Comparison of ENCODE assay signal across 15 cellular contexts in the genomic region with DNA sequence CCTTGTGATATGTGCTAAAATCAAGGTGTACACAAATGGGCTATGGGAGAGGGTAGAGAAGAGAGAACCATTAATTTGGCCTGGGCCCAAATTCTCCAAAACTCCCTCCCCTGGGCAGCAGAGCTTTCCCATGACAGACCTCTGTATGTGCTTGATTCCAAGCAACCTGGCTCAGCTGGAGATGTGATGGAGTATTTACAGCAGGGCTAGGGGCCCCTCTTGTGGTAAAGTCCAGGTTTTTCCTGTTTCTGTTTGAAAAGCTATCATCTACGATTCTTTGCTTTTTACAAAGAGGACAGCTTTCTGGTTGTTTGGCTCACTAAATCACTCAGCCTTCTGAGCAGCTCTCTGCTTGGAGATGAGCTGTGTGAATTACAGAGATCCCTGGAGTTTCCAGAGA. TPM values are rescaled to one million over a fixed set of nuclear protein-coding genes. Genes with fewer than 3 reads are reported as not detected.
A peak's percentile ranks its signal among the peaks of the same experiment; 100 is the strongest.
DNase-seq lines count a peak whose midpoint lies in the region; ATAC-seq and TF ChIP-seq lines count a peak whose summit lies in the region.
"Had no signal": no experiment of that assay in that cellular context is flagged by ENCODE, and none has a peak within 500 bp of the region (broad histone marks: within the 10 kb centered on the region; RNA-seq: fewer than 3 reads in every experiment).

No MANE protein-coding gene starts in this region.

- TF ChIP-seq CTCF in right lobe of liver (IDR thresholded peaks at IDR 0.05), result peak in 1 of 4 donors; percentile 2

- H3K36me3 ChIP-seq in BLaER1 treated with 17β-estradiol and CSF1 and Interleukin-3, amounts not matched to agents 10 nM and 100 nM, result peaks cover 0 to 9% (median 0%) of the 10 kb centered on the region in 11 experiments; a peak in 5 of 22 replicates
- no peaks in the 10 kb centered on the region for H3K36me3 ChIP-seq in adipocyte (ENCODE audit: control insufficient read depth, insufficient read depth, low read length, severe bottlenecking)
- H3K36me3 ChIP-seq in right lobe of liver, result no peaks in the 10 kb centered on the region
- H3K36me3 ChIP-seq: thoracic aorta had no signal

- no peak overlapping the region for H3K27ac Mint-ChIP-seq in activated CD8-positive, alpha-beta T cell treated with anti-CD3 and anti-CD28 coated beads, Interleukin-2, amount 10 ng/mL, durations not matched to agents 7 days and 5 days
- H3K27ac Mint-ChIP-seq: activated B cell treated with CpG ODN at 0.5 μM for 24 hours; activated T-helper 2 cell treated with anti-CD3 and anti-CD28 coated beads, Interferon-gamma antibody, Interleukin-2, Interleukin-4, amounts not matched to agents 10 μg/mL and 5 μg/mL and 100 μg/mL, durations not matched to agents 14 hours and 24 hours and 36 hours; CD4-positive, alpha-beta T cell had no signal

- 0 out of 22 replicates have a peak, but pooled peaks cover 0 to 5% (median 0%) of the 10 kb centered on the region in 11 experiments for H4K20me1 ChIP-seq in BLaER1 treated with 17β-estradiol and CSF1 and Interleukin-3, amounts not matched to agents 10 nM and 100 nM

- CTCF ChIA-PET in activated CD8-positive, alpha-beta T cell treated with anti-CD3 and anti-CD28 coated beads, Interleukin-2, amount 10 ng/mL, durations not matched to agents 7 days and 5 days (lab: Charles Lee), result interaction anchor here (0.6 kb wide), 1 partner anchor 231 kb away, joined by 3 read pairs; no protein-coding TSS in a partner anchor

- no peaks in the 10 kb centered on the region for H3K4me1 Mint-ChIP-seq in activated CD8-positive, alpha-beta T cell treated with anti-CD3 and anti-CD28 coated beads, Interleukin-2, amount 10 ng/mL, durations not matched to agents 7 days and 5 days (ENCODE audit: low read depth)
- H3K4me1 Mint-ChIP-seq: IgD-negative memory B cell had no signal

- H3K4me3 ChIP-seq in BLaER1 treated with 17β-estradiol and CSF1 and Interleukin-3, amounts not matched to agents 10 nM and 100 nM, result no peak overlapping the region
- H3K4me3 ChIP-seq in adipocyte (ENCODE audit: low read length) (no peak overlapping the region), right lobe of liver (no peak overlapping the region)
- H3K4me3 ChIP-seq: thoracic aorta had no signal

- H3K9me3 Mint-ChIP-seq in activated CD8-positive, alpha-beta T cell treated with anti-CD3 and anti-CD28 coated beads, Interleukin-2, amount 10 ng/mL, durations not matched to agents 7 days and 5 days (ENCODE audit: insufficient read depth), result no peaks in the 10 kb centered on the region
- H3K9me3 Mint-ChIP-seq: activated B cell treated with CpG ODN at 0.5 μM for 24 hours; activated T-helper 2 cell treated with anti-CD3 and anti-CD28 coated beads, Interferon-gamma antibody, Interleukin-2, Interleukin-4, amounts not matched to agents 10 μg/mL and 5 μg/mL and 100 μg/mL, durations not matched to agents 14 hours and 24 hours and 36 hours; CD4-positive, alpha-beta T cell; IgD-negative memory B cell; neural crest cell had no signal

- no peak overlapping the region for H3K4me3 Mint-ChIP-seq in activated CD8-positive, alpha-beta T cell treated with anti-CD3 and anti-CD28 coated beads, Interleukin-2, amount 10 ng/mL, durations not matched to agents 7 days and 5 days
- H3K4me3 Mint-ChIP-seq: activated B cell treated with CpG ODN at 0.5 μM for 24 hours; CD4-positive, alpha-beta T cell; IgD-negative memory B cell; neural crest cell had no signal

- no peak for TF ChIP-seq POLR2A in right lobe of liver (IDR thresholded peaks at IDR 0.05)

- POLR2A ChIA-PET in activated CD8-positive, alpha-beta T cell treated with anti-CD3 and anti-CD28 coated beads, Interleukin-2, amount 10 ng/mL, durations not matched to agents 7 days and 5 days (lab: Charles Lee), result interaction anchor here (0.6 kb wide), 1 partner anchor 209 kb away, joined by 3 read pairs; no protein-coding TSS in a partner anchor

- H3K27me3 Mint-ChIP-seq in activated CD8-positive, alpha-beta T cell treated with anti-CD3 and anti-CD28 coated beads, Interleukin-2, amount 10 ng/mL, durations not matched to agents 7 days and 5 days (ENCODE audit: low read depth), result no peaks in the 10 kb centered on the region

- peak overlapping the region in 9 of 11 experiments; percentile 2 to 58 (median 32); a peak in 9 of 22 replicates for H3K27ac ChIP-seq in BLaER1 treated with 17β-estradiol and CSF1 and Interleukin-3, amounts not matched to agents 10 nM and 100 nM
- no peak overlapping the region for H3K27ac ChIP-seq in right lobe of liver
- H3K27ac ChIP-seq: thoracic aorta had no signal

- H3K27me3 ChIP-seq in BLaER1 treated with 17β-estradiol and CSF1 and Interleukin-3, amounts not matched to agents 10 nM and 100 nM, result no peaks in the 10 kb centered on the region
- no peaks in the 10 kb centered on the region for H3K27me3 ChIP-seq in adipocyte (replicated peaks; ENCODE audit: control insufficient read depth, insufficient read depth, low read length)
- H3K27me3 ChIP-seq in right lobe of liver, result no peaks in the 10 kb centered on the region

- peak in 3 of 4 donors; percentile 19 to 34 (median 25) for ATAC-seq in right lobe of liver
- ATAC-seq in activated CD8-positive, alpha-beta T cell treated with anti-CD3 and anti-CD28 coated beads, Interleukin-2, amount 10 ng/mL, durations not matched to agents 7 days and 5 days, result no peak
- ATAC-seq in HG02610 (IDR thresholded peaks at IDR 0.05; ENCODE audit: unreplicated experiment), result no peak

- H3K4me2 ChIP-seq in BLaER1 treated with 17β-estradiol and CSF1 and Interleukin-3, amounts not matched to agents 10 nM and 100 nM, result peak overlapping the region; percentile 58 to 80 (median 65)

- in situ Hi-C loops in KBM-7 (cut with MboI; ENCODE audit: low pct_unique_long_range_greater_than_20kb, low sequenced_read_pairs), result no loop called here

- peaks cover 21 to 52% (median 48%) of the 10 kb centered on the region in 10 experiments for H3K4me1 ChIP-seq in BLaER1 treated with 17β-estradiol and CSF1 and Interleukin-3, amounts not matched to agents 10 nM and 100 nM
- H3K4me1 ChIP-seq in adipocyte (ENCODE audit: control insufficient read depth, insufficient read depth, low read length) (no peaks in the 10 kb centered on the region), right lobe of liver (peaks cover 0 to 13% (median 0%) of the 10 kb centered on the region in 4 donors)

- no peaks in the 10 kb centered on the region for H3K9me3 ChIP-seq in BLaER1 treated with 17β-estradiol and CSF1 and Interleukin-3, amounts not matched to agents 10 nM and 100 nM (replicated peaks in 1 of 11)
- H3K9me3 ChIP-seq in adipocyte (ENCODE audit: control insufficient read depth, low read length), result no peaks in the 10 kb centered on the region
- H3K9me3 ChIP-seq in right lobe of liver, result no peaks in the 10 kb centered on the region
- H3K9me3 ChIP-seq: thoracic aorta had no signal

- intact Hi-C loops in right lobe of liver (cut with DNase I), result no loop called here

- no peaks in the 10 kb centered on the region for H3K36me3 Mint-ChIP-seq in activated CD8-positive, alpha-beta T cell treated with anti-CD3 and anti-CD28 coated beads, Interleukin-2, amount 10 ng/mL, durations not matched to agents 7 days and 5 days (ENCODE audit: low read depth)
- H3K36me3 Mint-ChIP-seq: IgD-negative memory B cell had no signal

- peak overlapping the region in 9 of 11 experiments; percentile 14 to 56 (median 40); a peak in 11 of 22 replicates for H3K9ac ChIP-seq in BLaER1 treated with 17β-estradiol and CSF1 and Interleukin-3, amounts not matched to agents 10 nM and 100 nM
- no peak overlapping the region for H3K9ac ChIP-seq in adipocyte (ENCODE audit: low read length)

- peak; percentile 37 for DNase-seq in KBM-7
- peak; percentile 9 for DNase-seq in adipocyte (ENCODE audit: low read depth)
- no peak for DNase-seq in right lobe of liver
- DNase-seq in activated CD8-positive, alpha-beta T cell treated with anti-CD3 and anti-CD28 coated beads, Interleukin-2, amount 10 ng/mL, durations not matched to agents 7 days and 5 days, result no peak
- DNase-seq in HuH-7.5 (ENCODE audit: low spot score), result no peak
- no peak for DNase-seq in amniotic stem cell (lab: John Stamatoyannopoulos, UW)
- DNase-seq: activated B cell treated with CpG ODN at 0.5 μM for 24 hours; CD4-positive, alpha-beta T cell; stimulated activated CD4-positive, alpha-beta T cell treated with anti-CD3 and anti-CD28 coated beads, Interleukin-4, amount 100 ng/mL, for 1 hour had no signal

- WGBS in right lobe of liver (ENCODE audit: insufficient coverage, low coverage, low lambda C conversion rate, missing lambda C conversion rate), result 31% methylated on average over 1 of the region's 1 CpG

RNA-seq across cellular contexts. Expression of a gene that starts 40.3 kb away (rescaled TPM):
- 1 to 10 TPM; 1.3 to 6.8 (median 2.9) TPM for total RNA-seq in right lobe of liver
- total RNA-seq in activated CD8-positive, alpha-beta T cell treated with anti-CD3 and anti-CD28 coated beads, Interleukin-2, amount 10 ng/mL, durations not matched to agents 7 days and 5 days, result not detected
- total RNA-seq: CD4-positive, alpha-beta T cell had no signal

Comparison
In these comparisons a context has a peak if more than half of its experiments do, and no peak if none do; other contexts are left out.
1. H3K27ac ChIP-seq: peak in BLaER1 treated with 17β-estradiol and CSF1 and Interleukin-3, amounts not matched to agents 10 nM and 100 nM (9 of 11); none in right lobe of liver (0 of 3).
2. DNase-seq: peak in KBM-7 (single experiment) and adipocyte (single experiment); none in right lobe of liver (0 of 3), activated CD8-positive, alpha-beta T cell treated with anti-CD3 and anti-CD28 coated beads, Interleukin-2, amount 10 ng/mL, durations not matched to agents 7 days and 5 days (single experiment), HuH-7.5 (single experiment) and amniotic stem cell (single experiment).
3. ATAC-seq: peak in right lobe of liver (3 of 4); none in activated CD8-positive, alpha-beta T cell treated with anti-CD3 and anti-CD28 coated beads, Interleukin-2, amount 10 ng/mL, durations not matched to agents 7 days and 5 days (single experiment) and HG02610 (single experiment).